ENCODE assay signal across 21 cellular contexts in the genomic region with DNA sequence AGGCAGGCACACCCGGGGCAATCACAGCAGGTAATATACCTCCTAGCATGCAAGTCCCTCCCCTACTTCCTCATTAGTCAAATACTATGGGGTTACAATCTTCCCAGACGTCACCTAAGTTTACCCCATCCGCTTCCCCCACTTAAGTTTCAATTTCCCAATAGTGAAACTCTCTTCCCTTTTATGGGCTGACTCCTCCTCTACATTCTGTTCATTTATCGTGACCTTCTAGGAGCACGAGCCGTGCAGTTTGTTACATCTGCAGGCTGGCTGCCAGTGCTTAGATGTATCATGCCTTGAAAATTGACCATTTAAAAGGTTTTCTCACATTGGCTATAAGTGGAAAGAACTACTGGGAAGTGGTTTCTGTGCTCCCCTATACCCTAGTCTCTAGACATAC.
"Had no signal": no experiment of that assay in that cellular context is flagged by ENCODE, and none has a peak within 500 bp of the region (broad histone marks: within the 10 kb centered on the region; RNA-seq: fewer than 3 reads in every experiment).

No MANE protein-coding gene starts in this region.

- H3K27ac ChIP-seq: ascending aorta, coronary artery, left lung, prostate gland, upper lobe of left lung had no signal

- H3K4me3 ChIP-seq: ascending aorta, coronary artery, left lung, prostate gland, upper lobe of left lung had no signal

- H3K27me3 ChIP-seq: ascending aorta, left lung, upper lobe of left lung had no signal

- DNase-seq: activated CD4-positive, alpha-beta T cell treated with anti-CD3 and anti-CD28 coated beads for 36 hours; activated CD4-positive, alpha-beta T cell treated with anti-CD3 and anti-CD28 coated beads, Interleukin-2, amount 50 U/mL, for 48 hours; activated gamma-delta T cell; erythroblast; foreskin melanocyte; kidney; left lung; mammary epithelial cell; occipital lobe; right cardiac atrium; small intestine; stimulated activated CD4-positive, alpha-beta T cell treated with anti-CD3 and anti-CD28 coated beads, Interleukin-15, amount 100 ng/mL, for 24 hours; stimulated activated CD4-positive, alpha-beta T cell treated with anti-CD3 and anti-CD28 coated beads, Interleukin-4, amount 100 ng/mL, for 1 hour; stimulated activated naive CD8-positive, alpha-beta T cell treated with anti-CD3 and anti-CD28 coated beads, Interleukin-15, amount 100 ng/mL, for 72 hours; upper lobe of left lung had no signal

- H3K36me3 ChIP-seq: ascending aorta, left lung, prostate gland, upper lobe of left lung had no signal

- FAIRE-seq: endometrium, kidney, small intestine, TTC549 had no signal

- H3K4me1 ChIP-seq: ascending aorta, left lung, prostate gland, upper lobe of left lung had no signal

- ATAC-seq: activated CD4-positive, alpha-beta T cell treated with anti-CD3 and anti-CD28 coated beads for 36 hours; left lung; right cardiac atrium; stimulated activated naive CD8-positive, alpha-beta T cell treated with anti-CD3 and anti-CD28 coated beads, Interleukin-15, amount 100 ng/mL, for 72 hours; WTC11 had no signal

- H3K9me3 ChIP-seq: ascending aorta, left lung, prostate gland, upper lobe of left lung had no signal
